In genomic region chr19:3062165-3063105, GRCh38 we compare ENCODE assay signal across 8 cellular contexts. TPM values are rescaled to one million over a fixed set of nuclear protein-coding genes. Genes with fewer than 3 reads are reported as not detected.
DNase-seq lines count a peak whose midpoint lies in the region; ATAC-seq and TF ChIP-seq lines count a peak whose summit lies in the region.

A gene with protein sequence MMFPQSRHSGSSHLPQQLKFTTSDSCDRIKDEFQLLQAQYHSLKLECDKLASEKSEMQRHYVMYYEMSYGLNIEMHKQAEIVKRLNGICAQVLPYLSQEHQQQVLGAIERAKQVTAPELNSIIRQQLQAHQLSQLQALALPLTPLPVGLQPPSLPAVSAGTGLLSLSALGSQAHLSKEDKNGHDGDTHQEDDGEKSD (minus strand): TSS chr19:3062495. CDS start chr19:3062200, 295 bp downstream.

- no peak for TF ChIP-seq CTCF in retinal pigment epithelial cell (conservative IDR thresholded peaks at IDR 0.05; ENCODE audit: low read depth, low read length)

- DNase-seq in DMS153 (lab: John Stamatoyannopoulos, UW) (peak; percentile 43), T-helper 1 cell (peak; percentile 60 to 79 (median 64)), amygdala (lab: John Stamatoyannopoulos, UW) (peak in 31 of 56 donors; percentile 5 to 68 (median 39)), right cardiac atrium (peak; percentile 78 to 93 (median 91)), retinal pigment epithelial cell (ENCODE audit: low read depth) (no peak)

- peaks cover 11% of the 10 kb centered on the region for H3K36me3 ChIP-seq in HUES6 (ENCODE audit: control insufficient read depth, insufficient read depth, low read length)

- under 1% methylated on average over 108 of the region's 111 CpGs for WGBS in right cardiac atrium

- H3K4me3 ChIP-seq in HUES6 (ENCODE audit: low read depth, low read length) (peak within 1 kb of the TSS; percentile 72), right cardiac atrium (ENCODE audit: low read length) (peak within 1 kb of the TSS; percentile 98), retinal pigment epithelial cell (ENCODE audit: low read length) (peak within 1 kb of the TSS; percentile 76)

- H3K9me3 ChIP-seq in HUES6 (ENCODE audit: control insufficient read depth, insufficient read depth, low read depth, low read length), result no peaks in the 10 kb centered on the region
- no peaks in the 10 kb centered on the region for H3K9me3 ChIP-seq in right cardiac atrium (ENCODE audit: control insufficient read depth, low read length)

- H3K4me1 ChIP-seq in HUES6 (ENCODE audit: control insufficient read depth, insufficient read depth, low read length) (peaks cover 14% of the 10 kb centered on the region), right cardiac atrium (ENCODE audit: control insufficient read depth, insufficient read depth, low read length) (peaks cover 7% of the 10 kb centered on the region)

- intact Hi-C loops in right cardiac atrium (cut with DNase I), result no loop called here

- peak within 1 kb of the TSS; percentile 52 for H3K9ac ChIP-seq in HUES6 (ENCODE audit: low read length)

- ATAC-seq in right cardiac atrium, result peak; percentile 55 to 58
- ATAC-seq in GM21529 (IDR thresholded peaks at IDR 0.05; ENCODE audit: unreplicated experiment), result no peak
- no peak for ATAC-seq in GM18873 (IDR thresholded peaks at IDR 0.05; ENCODE audit: low FRiP score, unreplicated experiment)

- peaks cover 23% of the 10 kb centered on the region; the same call in 1 of the 2 replicates for H3K27me3 ChIP-seq in HUES6 (ENCODE audit: control insufficient read depth, insufficient read depth, low read length)
- H3K27me3 ChIP-seq in right cardiac atrium (ENCODE audit: control insufficient read depth, insufficient read depth), result no peaks in the 10 kb centered on the region

- H3K27ac ChIP-seq in HUES6 (ENCODE audit: low read depth, low read length), result peak within 1 kb of the TSS; percentile 53; the same call in 1 of the 2 replicates
- H3K27ac ChIP-seq in right cardiac atrium (ENCODE audit: low read length), result peak within 1 kb of the TSS; percentile 98

RNA-seq across cellular contexts. Expression of the gene that starts here (rescaled TPM):
- 1,000 to 10,000 TPM in 2 of 4 donors, 100 to 1,000 TPM in 2; 784 to 1,020 (median 971) TPM for total RNA-seq in right cardiac atrium
- 1,565 TPM for polyA plus RNA-seq in right cardiac atrium

Comparison
In these comparisons a context has a peak if more than half of its experiments do, and no peak if none do; other contexts are left out.
1. ATAC-seq: peak in right cardiac atrium (2 of 2); none in GM21529 (single experiment) and GM18873 (single experiment).
2. Peak in every context shown above with its lines, with median percentiles within 50 percentile points of each other: H3K4me3 ChIP-seq.